Comparison of ENCODE assay signal across 1 cellular context in the genomic region with DNA sequence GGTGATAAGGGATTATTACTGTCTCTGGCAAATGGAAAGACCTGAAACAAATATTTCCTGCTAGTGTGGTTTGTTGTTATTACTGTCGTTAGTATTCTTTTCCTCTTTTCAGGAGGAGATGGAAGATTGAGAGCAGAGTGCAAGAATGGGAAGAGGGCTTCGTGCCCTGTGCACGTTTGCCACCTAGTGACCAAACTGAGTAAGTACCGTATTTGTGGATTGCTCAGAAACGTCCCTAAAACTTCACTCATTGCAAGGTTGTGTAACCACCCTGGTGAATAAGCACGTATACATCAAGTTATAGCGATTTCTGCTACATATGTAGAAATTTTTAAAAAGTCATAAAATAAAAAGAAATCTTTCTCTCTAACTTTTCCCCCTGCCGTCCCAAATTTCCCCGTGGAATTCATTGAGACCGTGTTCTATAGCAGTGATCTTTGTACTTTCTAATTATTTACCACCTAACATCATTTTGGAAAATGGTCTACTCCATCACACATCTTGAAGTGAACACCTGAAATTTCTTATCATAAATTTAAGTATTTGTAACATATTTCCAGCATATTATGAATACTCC.
TF ChIP-seq lines count a peak whose summit lies in the region.

No MANE protein-coding gene starts in this region.

TF ChIP-seq in H1, 55 proteins besides CTCF, POLR2A, EP300 and RAD21:
- TF ChIP-seq CEBPB (IDR thresholded peaks at IDR 0.05; ENCODE audit: low read depth, low read length) (0 out of 2 replicates have a peak, but pooled peaks have one; percentile 48), SIN3A (conservative IDR thresholded peaks at IDR 0.05 in 1 of 2, IDR thresholded peaks at IDR 0.05 in 1 of 2; ENCODE audit: low read depth in 1 of 2, low read length in 2 of 2) (no peak)
- TF ChIP-seq, protein P1, sequence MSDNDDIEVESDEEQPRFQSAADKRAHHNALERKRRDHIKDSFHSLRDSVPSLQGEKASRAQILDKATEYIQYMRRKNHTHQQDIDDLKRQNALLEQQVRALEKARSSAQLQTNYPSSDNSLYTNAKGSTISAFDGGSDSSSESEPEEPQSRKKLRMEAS (IDR thresholded peaks at IDR 0.05): no peak
